13 cellular contexts compared by ENCODE assay signal in the genomic region with DNA sequence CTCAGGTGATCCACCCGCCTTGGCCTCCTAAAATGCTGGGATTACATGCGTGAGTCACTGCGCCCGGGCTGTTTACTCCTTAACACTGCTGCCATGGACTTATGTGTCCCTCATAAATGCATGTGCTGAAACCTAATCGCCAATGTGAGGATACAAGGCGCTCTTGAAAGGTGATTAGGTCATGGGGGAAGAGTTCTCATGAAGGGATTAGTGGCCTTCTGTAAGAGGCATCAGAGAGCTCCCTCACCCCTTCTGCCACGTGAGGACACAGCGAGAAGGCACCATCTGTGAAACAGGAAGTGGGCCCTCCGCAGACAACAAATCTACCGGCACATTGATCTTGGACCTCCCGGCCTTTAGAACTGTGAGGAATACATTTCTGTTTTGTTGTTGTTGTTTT. TPM values are rescaled to one million over a fixed set of nuclear protein-coding genes. Genes with fewer than 3 reads are reported as not detected.
DNase-seq lines count a peak whose midpoint lies in the region; ATAC-seq and TF ChIP-seq lines count a peak whose summit lies in the region.
"Had no signal": no experiment of that assay in that cellular context is flagged by ENCODE, and none has a peak within 500 bp of the region (broad histone marks: within the 10 kb centered on the region; RNA-seq: fewer than 3 reads in every experiment).

No MANE protein-coding gene starts in this region.

- H3K9me2 ChIP-seq in HCT116 (ENCODE audit: insufficient read depth) = no peaks in the 10 kb centered on the region
- H3K9me2 ChIP-seq: SK-N-SH had no signal

- H3K27ac ChIP-seq in BLaER1 treated with 17β-estradiol and CSF1 and Interleukin-3, amounts not matched to agents 10 nM and 100 nM = peak overlapping the region in 10 of 11 experiments; percentile 62 to 88 (median 79); a peak in 19 of 22 replicates
- H3K27ac ChIP-seq in HCT116 (ENCODE audit: low read depth, low read length) = no peak overlapping the region
- H3K27ac ChIP-seq in SJCRH30 = no peak overlapping the region
- no peak overlapping the region for H3K27ac ChIP-seq in testis
- H3K27ac ChIP-seq: neural progenitor cell had no signal

- no peak overlapping the region for H3K4me3 Mint-ChIP-seq in neural crest cell
- H3K4me3 Mint-ChIP-seq: neural progenitor cell had no signal

- H3K9me3 ChIP-seq in BLaER1 treated with 17β-estradiol and CSF1 and Interleukin-3, amounts not matched to agents 10 nM and 100 nM (replicated peaks in 1 of 11) = no peaks in the 10 kb centered on the region; a peak in 1 of 22 replicates
- H3K9me3 ChIP-seq in HCT116 (ENCODE audit: control insufficient read depth in 1 of 2, insufficient read depth in 1 of 2, low read depth in 1 of 2, low read length in 2 of 2) = no peaks in the 10 kb centered on the region
- no peaks in the 10 kb centered on the region for H3K9me3 ChIP-seq in SJCRH30 (replicated peaks)
- H3K9me3 ChIP-seq in testis = no peaks in the 10 kb centered on the region
- H3K9me3 ChIP-seq: SK-N-SH had no signal

- no peak overlapping the region for H3K4me3 ChIP-seq in BLaER1 treated with 17β-estradiol and CSF1 and Interleukin-3, amounts not matched to agents 10 nM and 100 nM
- H3K4me3 ChIP-seq in HCT116 (replicated peaks in 1 of 2; ENCODE audit: low read depth in 1 of 2, low read length in 2 of 2) = no peak overlapping the region
- H3K4me3 ChIP-seq in SJCRH30 = no peak overlapping the region
- no peak overlapping the region for H3K4me3 ChIP-seq in testis
- H3K4me3 ChIP-seq: lung, neural progenitor cell had no signal

- no peak for ATAC-seq in HCT116
- no peak for ATAC-seq in omental fat pad (ENCODE audit: low FRiP score)
- ATAC-seq: stimulated activated naive CD8-positive, alpha-beta T cell treated with anti-CD3 and anti-CD28 coated beads, Interleukin-15, Interleukin-2, amounts not matched to agents 100 U/mL and 50 U/mL, for 24 hours had no signal

- TF ChIP-seq RAD21 in HCT116 (IDR thresholded peaks at IDR 0.05; ENCODE audit: low read depth) = no peak

- RAD21 ChIA-PET in HCT116 (lab: Charles Lee; ENCODE audit: low non-redundant PET in 1 of 2, low total read pairs in 2 of 2, uncharacterized antibody in 2 of 2, unreplicated experiment in 2 of 2) = no interaction called here

- H3K9me3 Mint-ChIP-seq in neural crest cell = no peaks in the 10 kb centered on the region
- H3K9me3 Mint-ChIP-seq: neural progenitor cell had no signal

- H3K4me2 ChIP-seq in BLaER1 treated with 17β-estradiol and CSF1 and Interleukin-3, amounts not matched to agents 10 nM and 100 nM = peak overlapping the region in 10 of 11 experiments; percentile 85 to 91 (median 88); a peak in 18 of 22 replicates
- H3K4me2 ChIP-seq in HCT116 (ENCODE audit: low read length) = peak overlapping the region; percentile 9; the same call in 1 of the 2 replicates
- H3K4me2 ChIP-seq: neural progenitor cell, SK-N-SH had no signal

- H3K9ac ChIP-seq in BLaER1 treated with 17β-estradiol and CSF1 and Interleukin-3, amounts not matched to agents 10 nM and 100 nM = peak overlapping the region in 2 of 11 experiments; percentile 41 to 71; a peak in 3 of 22 replicates
- H3K9ac ChIP-seq in HCT116 (ENCODE audit: low read length) = no peak overlapping the region
- H3K9ac ChIP-seq: neural progenitor cell, SK-N-SH had no signal

- no peaks in the 10 kb centered on the region for H3K79me2 ChIP-seq in HCT116 (ENCODE audit: insufficient read depth, low read length)

- WGBS in testis, 2 donors = 82 to 93% methylated on average over 11 of the region's 11 CpGs

- peaks cover 36% of the 10 kb centered on the region for H3K4me1 Mint-ChIP-seq in neural crest cell

- H3K27me3 Mint-ChIP-seq in neural crest cell (ENCODE audit: low read depth) = no peaks in the 10 kb centered on the region

- no peaks in the 10 kb centered on the region for H3K36me3 ChIP-seq in BLaER1 treated with 17β-estradiol and CSF1 and Interleukin-3, amounts not matched to agents 10 nM and 100 nM
- H3K36me3 ChIP-seq in HCT116 (ENCODE audit: control insufficient read depth in 1 of 2, insufficient read depth in 2 of 2, low read length in 2 of 2) (no peaks in the 10 kb centered on the region), SJCRH30 (no peaks in the 10 kb centered on the region), testis (ENCODE audit: low read depth, missing control alignments) (no peaks in the 10 kb centered on the region)
- H3K36me3 ChIP-seq: neural progenitor cell had no signal

- TF ChIP-seq POLR2A in HCT116 (IDR thresholded peaks at IDR 0.05; ENCODE audit: borderline replicate concordance, extremely low read depth, insufficient read depth, insufficient read length) (no peak), testis (IDR thresholded peaks at IDR 0.05) (no peak)

- DNase-seq in HCT116 (ENCODE audit: low read depth, low spot score) = no peak
- peak; percentile 54 to 75 for DNase-seq in SJCRH30
- DNase-seq in neural crest cell (ENCODE audit: low read depth, low spot score) = no peak
- no peak for DNase-seq in testis
- no peak for DNase-seq in GM19238 (ENCODE audit: insufficient read length, low spot score)
- no peak for DNase-seq in omental fat pad (ENCODE audit: low spot score)
- DNase-seq in stimulated activated naive CD4-positive, alpha-beta T cell (lab: John Stamatoyannopoulos, UW) = no peak
- DNase-seq: NCI-H2171 treated with DMSO at 0.1 percent for 48 hours; SK-N-SH; stimulated activated naive CD8-positive, alpha-beta T cell treated with anti-CD3 and anti-CD28 coated beads, Interleukin-15, Interleukin-2, amounts not matched to agents 100 U/mL and 50 U/mL, for 24 hours had no signal

- H3K4me1 ChIP-seq in BLaER1 treated with 17β-estradiol and CSF1 and Interleukin-3, amounts not matched to agents 10 nM and 100 nM = peaks cover 51 to 99% (median 81%) of the 10 kb centered on the region in 10 experiments
- H3K4me1 ChIP-seq in HCT116 (ENCODE audit: control insufficient read depth in 1 of 2, insufficient read depth in 2 of 2, low read length in 2 of 2) (peaks cover 68 to 77% of the 10 kb centered on the region in 2 experiments), SJCRH30 (peaks cover 42% of the 10 kb centered on the region), testis (no peaks in the 10 kb centered on the region)

- H3K27me3 ChIP-seq in BLaER1 treated with 17β-estradiol and CSF1 and Interleukin-3, amounts not matched to agents 10 nM and 100 nM = no peaks in the 10 kb centered on the region
- H3K27me3 ChIP-seq in HCT116 (ENCODE audit: insufficient read depth, low read length) (no peaks in the 10 kb centered on the region), SJCRH30 (no peaks in the 10 kb centered on the region), testis (no peaks in the 10 kb centered on the region)
- H3K27me3 ChIP-seq: neural progenitor cell had no signal

- TF ChIP-seq CTCF in HCT116 (IDR thresholded peaks at IDR 0.05 in 2 of 3, conservative IDR thresholded peaks at IDR 0.05 in 1 of 3; ENCODE audit: borderline replicate concordance in 1 of 3, insufficient read depth in 1 of 3, low read depth in 2 of 3, low read length in 2 of 3) (no peak), neural crest cell (conservative IDR thresholded peaks at IDR 0.05) (no peak), testis (IDR thresholded peaks at IDR 0.05) (no peak), omental fat pad (IDR thresholded peaks at IDR 0.05) (no peak)

- no peaks in the 10 kb centered on the region for H4K20me1 ChIP-seq in BLaER1 treated with 17β-estradiol and CSF1 and Interleukin-3, amounts not matched to agents 10 nM and 100 nM
- no peaks in the 10 kb centered on the region for H4K20me1 ChIP-seq in HCT116 (ENCODE audit: insufficient read depth)

- no TSS peak for BruUV-seq in HCT116 (replicated peaks; lab: Mats Ljungman, UMichigan)

- POLR2A ChIA-PET in HCT116 (lab: Charles Lee) = interaction anchor here (1.2 to 1.6 kb wide), 2 partner anchors 11 to 46 kb away, joined by 3 read pairs; no protein-coding TSS in a partner anchor

- H2AFZ ChIP-seq in HCT116 (ENCODE audit: low read depth, low read length, poor library complexity, severe bottlenecking) = no peak overlapping the region
- H2AFZ ChIP-seq: neural progenitor cell had no signal

- peak overlapping the region; percentile 62 for H3K27ac Mint-ChIP-seq in neural crest cell (ENCODE audit: unreplicated experiment)
- H3K27ac Mint-ChIP-seq: neural progenitor cell had no signal

- H3K36me3 Mint-ChIP-seq in neural crest cell (ENCODE audit: low read depth) = no peaks in the 10 kb centered on the region
- H3K36me3 Mint-ChIP-seq: neural progenitor cell had no signal

- CTCF ChIA-PET in HCT116 (lab: Charles Lee) = interaction anchor here (2.0 kb wide), 1 partner anchor 47 kb away, joined by 4 read pairs; no protein-coding TSS in a partner anchor

- intact Hi-C loops in HCT116 (cut with micrococcal nuclease) = no loop called here
- intact Hi-C loops in testis (cut with DNase I; ENCODE audit: low total_unique reads) = no loop called here

TF ChIP-seq in HCT116, 20 proteins besides CTCF, POLR2A, EP300 and RAD21 (continues in another document):
- TF ChIP-seq ZNF274 (IDR thresholded peaks at IDR 0.05; ENCODE audit: low read depth, low read length) (no peak), SIN3A (IDR thresholded peaks at IDR 0.05; ENCODE audit: low read depth) (no peak), POLR2AphosphoS5 (IDR thresholded peaks at IDR 0.05; ENCODE audit: low read depth, low read length) (no peak), YY1 (IDR thresholded peaks at IDR 0.05; ENCODE audit: extremely low read depth, insufficient replicate concordance, low read depth, low read length) (no peak), SP1 (IDR thresholded peaks at IDR 0.05; ENCODE audit: low read depth) (no peak)

RNA-seq across cellular contexts. Expression of a gene that starts 19.1 kb away (rescaled TPM):
- total RNA-seq in HCT116 (2021; ENCODE audit: unreplicated experiment) (67.9 TPM), neural crest cell (20.2 and 21.8 TPM in 2 replicates), testis (10 to 100 TPM; 15.7 to 24.6 TPM), omental fat pad (10 to 100 TPM; 58.9 to 92.5 (median 75.7) TPM)
- 22.8 and 25.2 TPM in 2 replicates for polyA plus RNA-seq in HCT116 (2012)
- total RNA-seq in SJCRH30 (2014; rRNA removed; shearing (Covaris generic)) = 3.5 and 3.6 TPM in 2 replicates
- 8.5 TPM for polyA plus RNA-seq in testis (ENCODE audit: insufficient read depth, low read depth, low replicate concordance)

RNA-seq across cellular contexts. Expression of a gene that starts 35.1 kb away (rescaled TPM):
- total RNA-seq in HCT116 (2021; ENCODE audit: unreplicated experiment) (10.3 TPM), neural crest cell (3.1 and 3.6 TPM in 2 replicates), testis (1 to 10 TPM; 3.1 to 3.7 TPM), omental fat pad (10 to 100 TPM in 1 of 4 donors, 1 to 10 TPM in 3; 3.0 to 15.9 (median 7.1) TPM)
- polyA plus RNA-seq in HCT116 (2012) = 10.5 and 12.9 TPM in 2 replicates
- 10.6 and 11.3 TPM in 2 replicates for total RNA-seq in SJCRH30 (2014; rRNA removed; shearing (Covaris generic))
- polyA plus RNA-seq in testis (ENCODE audit: insufficient read depth, low read depth, low replicate concordance) = 0.75 TPM

Comparison
In these comparisons a context has a peak if more than half of its experiments do, and no peak if none do; other contexts are left out.
1. H3K27ac ChIP-seq: peak in BLaER1 treated with 17β-estradiol and CSF1 and Interleukin-3, amounts not matched to agents 10 nM and 100 nM (10 of 11); none in HCT116 (single experiment), SJCRH30 (single experiment) and testis (0 of 2).
2. DNase-seq: peak in SJCRH30 (2 of 2); none in HCT116 (single experiment), neural crest cell (single experiment), testis (single experiment), GM19238 (single experiment), omental fat pad (single experiment) and stimulated activated naive CD4-positive, alpha-beta T cell (0 of 6).